Comparison of ENCODE assay signal across 30 cellular contexts in genomic region chr12:57866308-57867019, GRCh38. TPM values are rescaled to one million over a fixed set of nuclear protein-coding genes. Genes with fewer than 3 reads are reported as not detected.
DNase-seq lines count a peak whose midpoint lies in the region; ATAC-seq, FAIRE-seq and TF ChIP-seq lines count a peak whose summit lies in the region.
"Had no signal": no experiment of that assay in that cellular context is flagged by ENCODE, and none has a peak within 500 bp of the region (broad histone marks: within the 10 kb centered on the region; RNA-seq: fewer than 3 reads in every experiment).

No MANE protein-coding gene starts in this region.

- H3K27ac Mint-ChIP-seq in stimulated activated memory B cell treated with anti-CD40 and anti-IgM and Interleukin-4, amounts not matched to agents 10 μg/mL and 1 μg/mL and 100 μg/mL, for 72 hours = no peak overlapping the region
- H3K27ac Mint-ChIP-seq: activated naive CD8-positive, alpha-beta T cell treated with anti-CD3 and anti-CD28 coated beads for 36 hours; T-helper 2 cell treated with Interferon-gamma antibody and Interleukin-4, amounts not matched to agents 5 μg/mL and 100 μg/mL, for 36 hours had no signal

- no peaks in the 10 kb centered on the region for H3K9me1 ChIP-seq in endothelial cell of umbilical vein (replicated peaks; ENCODE audit: control insufficient read depth, extremely low read depth, insufficient read depth, low read length)

- peaks cover 64% of the 10 kb centered on the region for H3K27me3 Mint-ChIP-seq in stimulated activated memory B cell treated with anti-CD40 and anti-IgM and Interleukin-4, amounts not matched to agents 10 μg/mL and 1 μg/mL and 100 μg/mL, for 72 hours

- H3K4me1 ChIP-seq in endothelial cell of umbilical vein (ENCODE audit: control insufficient read depth, extremely low read depth, insufficient read depth, low read length) = peaks cover 8% of the 10 kb centered on the region
- peaks cover 35% of the 10 kb centered on the region for H3K4me1 ChIP-seq in psoas muscle
- peaks cover 13 to 18% (median 15%) of the 10 kb centered on the region in 4 donors for H3K4me1 ChIP-seq in upper lobe of left lung
- H3K4me1 ChIP-seq: right lobe of liver had no signal

- H3K27me3 ChIP-seq in endothelial cell of umbilical vein (ENCODE audit: control insufficient read depth in 2 of 2, insufficient read depth in 2 of 2, low read length in 2 of 2) (no peaks in the 10 kb centered on the region), psoas muscle (ENCODE audit: insufficient read depth in 3 of 3, low read length in 2 of 3) (no peaks in the 10 kb centered on the region), upper lobe of left lung (no peaks in the 10 kb centered on the region)
- H3K27me3 ChIP-seq: ovary, right lobe of liver, tibial nerve had no signal

- intact Hi-C loops in endothelial cell of umbilical vein (cut with micrococcal nuclease) = no loop called here
- intact Hi-C loops in psoas muscle (cut with DNase I) = no loop called here

- 54 to 70% (median 64%) methylated on average over 3 of the region's 3 CpGs for WGBS in psoas muscle, 3 donors
- 78 to 94% methylated on average over 3 of the region's 3 CpGs for WGBS in upper lobe of left lung, 2 donors

- H4K20me1 ChIP-seq in endothelial cell of umbilical vein (replicated peaks; ENCODE audit: control insufficient read depth, extremely low read depth, insufficient read depth, low read length) = no peaks in the 10 kb centered on the region

- no peaks in the 10 kb centered on the region for H3K36me3 Mint-ChIP-seq in stimulated activated memory B cell treated with anti-CD40 and anti-IgM and Interleukin-4, amounts not matched to agents 10 μg/mL and 1 μg/mL and 100 μg/mL, for 72 hours
- H3K36me3 Mint-ChIP-seq: activated naive CD8-positive, alpha-beta T cell treated with anti-CD3 and anti-CD28 coated beads for 36 hours; CD14-positive monocyte; naive thymus-derived CD8-positive, alpha-beta T cell had no signal

- DNase-seq in RWPE1 (ENCODE audit: low spot score) = no peak
- no peak for DNase-seq in endothelial cell of umbilical vein (ENCODE audit: low read depth, low spot score)
- DNase-seq in psoas muscle = no peak
- DNase-seq in upper lobe of left lung = no peak
- no peak for DNase-seq in HPDE6-E6E7 (ENCODE audit: extremely low spot score)
- DNase-seq in NCI-H2107 (lab: John Stamatoyannopoulos, UW) = no peak
- DNase-seq: activated effector memory CD4-positive, alpha-beta T cell treated with anti-CD3 and anti-CD28 coated beads, Interleukin-2, amount 50 U/mL, for 16 hours; activated naive CD8-positive, alpha-beta T cell treated with anti-CD3 and anti-CD28 coated beads for 36 hours; activated T-cell treated with anti-CD3 and anti-CD28 coated beads for 4 hours; central memory CD4-positive, alpha-beta T cell; DMS79 treated with DMSO at 0.1 percent for 48 hours; HCEC 1CT; islet precursor cell; left ventricle myocardium superior; midbrain; naive thymus-derived CD8-positive, alpha-beta T cell; NCI-H1417 treated with DMSO at 0.1 percent for 48 hours; NCI-H2171; NCI-H510A; ovary; right lobe of liver; Right ventricle myocardium superior had no signal

- H3K4me3 ChIP-seq in endothelial cell of umbilical vein (replicated peaks in 1 of 3; ENCODE audit: insufficient read depth in 1 of 3, low read depth in 1 of 3, low read length in 3 of 3) (no peak overlapping the region), psoas muscle (no peak overlapping the region), upper lobe of left lung (no peak overlapping the region)

- no peaks in the 10 kb centered on the region for H3K79me2 ChIP-seq in endothelial cell of umbilical vein (ENCODE audit: control insufficient read depth, insufficient read depth, low read length)

- TF ChIP-seq EP300 in upper lobe of left lung (IDR thresholded peaks at IDR 0.05) = no peak

- no peaks in the 10 kb centered on the region for H3K9me3 Mint-ChIP-seq in stimulated activated memory B cell treated with anti-CD40 and anti-IgM and Interleukin-4, amounts not matched to agents 10 μg/mL and 1 μg/mL and 100 μg/mL, for 72 hours
- H3K9me3 Mint-ChIP-seq: activated naive CD8-positive, alpha-beta T cell treated with anti-CD3 and anti-CD28 coated beads for 36 hours; naive thymus-derived CD8-positive, alpha-beta T cell; stimulated activated naive CD8-positive, alpha-beta T cell treated with anti-CD3 and anti-CD28 coated beads, Interleukin-15, Interleukin-2, amounts not matched to agents 100 ng/mL and 50 ng/mL, for 24 hours; T-helper 2 cell treated with Interferon-gamma antibody and Interleukin-4, amounts not matched to agents 5 μg/mL and 100 μg/mL, for 36 hours had no signal

- no peak overlapping the region for H3K4me3 Mint-ChIP-seq in stimulated activated memory B cell treated with anti-CD40 and anti-IgM and Interleukin-4, amounts not matched to agents 10 μg/mL and 1 μg/mL and 100 μg/mL, for 72 hours

- H3K9me3 ChIP-seq in endothelial cell of umbilical vein (replicated peaks; ENCODE audit: control insufficient read depth, insufficient read depth, low read length) (no peaks in the 10 kb centered on the region), psoas muscle (no peaks in the 10 kb centered on the region), upper lobe of left lung (no peaks in the 10 kb centered on the region)
- H3K9me3 ChIP-seq: ovary, right lobe of liver, tibial nerve had no signal

- CTCF ChIA-PET in RWPE1 (lab: Yijun Ruan, JAX) (no interaction called here), endothelial cell of umbilical vein (lab: Charles Lee) (interaction anchor here (1.2 to 4.5 kb wide), 4 partner anchors 15 to 63 kb away, joined by 3 to 63 read pairs (median 14); no protein-coding TSS in a partner anchor)

- H3K27ac ChIP-seq in RWPE1 (peak overlapping the region; percentile 95), endothelial cell of umbilical vein (ENCODE audit: insufficient read depth, low read depth, low read length) (no peak overlapping the region), psoas muscle (peak overlapping the region; percentile 97), upper lobe of left lung (peak overlapping the region in 3 of 4 donors; percentile 90 to 97 (median 94))

- H3K4me1 Mint-ChIP-seq in stimulated activated memory B cell treated with anti-CD40 and anti-IgM and Interleukin-4, amounts not matched to agents 10 μg/mL and 1 μg/mL and 100 μg/mL, for 72 hours = no peaks in the 10 kb centered on the region

- TF ChIP-seq POLR2A in endothelial cell of umbilical vein (IDR thresholded peaks at IDR 0.05; ENCODE audit: low read depth, low read length) (no peak), upper lobe of left lung (IDR thresholded peaks at IDR 0.05) (no peak)

- ATAC-seq in psoas muscle (no peak), upper lobe of left lung (ENCODE audit: low FRiP score in 2 of 2) (no peak)
- ATAC-seq in stimulated activated memory B cell treated with anti-CD40 and anti-IgM and Interleukin-4, amounts not matched to agents 10 μg/mL and 1 μg/mL and 100 μg/mL, for 72 hours = no peak
- ATAC-seq: left ventricle myocardium superior; naive thymus-derived CD8-positive, alpha-beta T cell had no signal

- FAIRE-seq in endothelial cell of umbilical vein (lab: Jason Lieb, UNC) = peak; percentile 55
- FAIRE-seq: astrocyte, endometrium, GM19239 had no signal

- no TSS peak for BruUV-seq in endothelial cell of umbilical vein (replicated peaks; lab: Mats Ljungman, UMichigan)

- H3K36me3 ChIP-seq in endothelial cell of umbilical vein (ENCODE audit: control insufficient read depth in 2 of 2, extremely low read depth in 1 of 2, insufficient read depth in 2 of 2, low read length in 2 of 2) (no peaks in the 10 kb centered on the region), psoas muscle (ENCODE audit: insufficient read depth in 1 of 2, low read depth in 1 of 2) (no peaks in the 10 kb centered on the region), upper lobe of left lung (no peaks in the 10 kb centered on the region)
- H3K36me3 ChIP-seq: ovary, right lobe of liver, tibial nerve had no signal

- no peak overlapping the region for H3K4me2 ChIP-seq in endothelial cell of umbilical vein (ENCODE audit: insufficient read depth, low read length)

- no peak overlapping the region for H2AFZ ChIP-seq in endothelial cell of umbilical vein (ENCODE audit: low read depth, low read length)

- dilution Hi-C loops in endothelial cell of umbilical vein (cut with MboI; ENCODE audit: extremely low pct_ligation_motif_present, low sequenced_read_pairs) = no loop called here

- no peak overlapping the region for H3K9ac ChIP-seq in endothelial cell of umbilical vein (replicated peaks; ENCODE audit: extremely low read depth, insufficient read depth, low read length)

- TF ChIP-seq CTCF in RWPE1 (conservative IDR thresholded peaks at IDR 0.05; ENCODE audit: low read depth) (no peak), endothelial cell of umbilical vein (IDR thresholded peaks at IDR 0.05; ENCODE audit: extremely low read depth in 1 of 2, insufficient read depth in 1 of 2, low read depth in 1 of 2, low read length in 2 of 2) (no peak), psoas muscle (IDR thresholded peaks at IDR 0.05) (no peak), upper lobe of left lung (IDR thresholded peaks at IDR 0.05) (no peak)

- POLR2A ChIA-PET in RWPE1 (lab: Yijun Ruan, JAX; ENCODE audit: low non-redundant PET) (interaction anchor here (1.4 to 2.1 kb wide), 2 partner anchors 20 to 22 kb away, joined by 5 to 15 read pairs; partner anchors contain the start of gene CTDSP2), endothelial cell of umbilical vein (lab: Charles Lee) (interaction anchor here (1.9 to 2.3 kb wide), 2 partner anchors 22 to 29 kb away, joined by 8 to 10 read pairs; no protein-coding TSS in a partner anchor)

RNA-seq across cellular contexts. Expression of gene CTDSP2, which starts 19.9 kb away (rescaled TPM):
- total RNA-seq in endothelial cell of umbilical vein (128 and 142 TPM in 2 replicates), psoas muscle (10 to 100 TPM; 71.3 to 91.8 (median 80.0) TPM), upper lobe of left lung (100 to 1,000 TPM; 153 to 226 (median 175) TPM)
- polyA plus RNA-seq in endothelial cell of umbilical vein (120 and 146 TPM in 2 replicates), psoas muscle (10 to 100 TPM; 13.9 to 64.7 (median 44.5) TPM)
- polyA plus RNA-seq in endothelial cell of umbilical vein (2011; cell fraction: cytosol; rRNA removed) = 159 and 167 TPM in 2 replicates
- polyA plus RNA-seq in endothelial cell of umbilical vein (2011; cell fraction: nucleus; rRNA removed) = 177 and 178 TPM in 2 replicates
- polyA plus RNA-seq in endothelial cell of umbilical vein (2012) = 99.2 and 104 TPM in 2 replicates
- 215 and 262 TPM in 2 replicates for polyA minus RNA-seq in endothelial cell of umbilical vein
- 45.4 TPM for polyA minus RNA-seq in endothelial cell of umbilical vein (2011; cell fraction: cytosol; rRNA and poly(A)+ RNA removed)
- polyA minus RNA-seq in endothelial cell of umbilical vein (2011; cell fraction: nucleus; rRNA and poly(A)+ RNA removed) = 94.7 and 98.2 TPM in 2 replicates

RNA-seq across cellular contexts. Expression of gene AVIL, which starts 47.9 kb away (rescaled TPM):
- 2.2 and 3.0 TPM in 2 replicates for total RNA-seq in endothelial cell of umbilical vein
- polyA plus RNA-seq in endothelial cell of umbilical vein = 1.0 and 1.1 TPM in 2 replicates
- 0.50 and 0.96 TPM in 2 replicates for polyA plus RNA-seq in endothelial cell of umbilical vein (2011; cell fraction: cytosol; rRNA removed)
- 9.2 and 11.1 TPM in 2 replicates for polyA plus RNA-seq in endothelial cell of umbilical vein (2011; cell fraction: nucleus; rRNA removed)
- 1.4 and 2.0 TPM in 2 replicates for polyA plus RNA-seq in endothelial cell of umbilical vein (2012)
- 2.4 and 3.1 TPM in 2 replicates for polyA minus RNA-seq in endothelial cell of umbilical vein
- not detected for polyA minus RNA-seq in endothelial cell of umbilical vein (2011; cell fraction: cytosol; rRNA and poly(A)+ RNA removed)
- polyA minus RNA-seq in endothelial cell of umbilical vein (2011; cell fraction: nucleus; rRNA and poly(A)+ RNA removed) = 4.6 and 8.9 TPM in 2 replicates
- 1 to 10 TPM; 1.9 to 7.5 (median 4.7) TPM for total RNA-seq in psoas muscle
- 1 to 10 TPM in 2 of 3 donors, under 1 TPM in 1; 0.94 to 4.6 (median 1.8) TPM for polyA plus RNA-seq in psoas muscle
- total RNA-seq in upper lobe of left lung = 10 to 100 TPM in 3 of 6 donors, 1 to 10 TPM in 3; 4.9 to 57.6 (median 8.7) TPM
